ENCODE assay signal across 8 cellular contexts in the genomic region with DNA sequence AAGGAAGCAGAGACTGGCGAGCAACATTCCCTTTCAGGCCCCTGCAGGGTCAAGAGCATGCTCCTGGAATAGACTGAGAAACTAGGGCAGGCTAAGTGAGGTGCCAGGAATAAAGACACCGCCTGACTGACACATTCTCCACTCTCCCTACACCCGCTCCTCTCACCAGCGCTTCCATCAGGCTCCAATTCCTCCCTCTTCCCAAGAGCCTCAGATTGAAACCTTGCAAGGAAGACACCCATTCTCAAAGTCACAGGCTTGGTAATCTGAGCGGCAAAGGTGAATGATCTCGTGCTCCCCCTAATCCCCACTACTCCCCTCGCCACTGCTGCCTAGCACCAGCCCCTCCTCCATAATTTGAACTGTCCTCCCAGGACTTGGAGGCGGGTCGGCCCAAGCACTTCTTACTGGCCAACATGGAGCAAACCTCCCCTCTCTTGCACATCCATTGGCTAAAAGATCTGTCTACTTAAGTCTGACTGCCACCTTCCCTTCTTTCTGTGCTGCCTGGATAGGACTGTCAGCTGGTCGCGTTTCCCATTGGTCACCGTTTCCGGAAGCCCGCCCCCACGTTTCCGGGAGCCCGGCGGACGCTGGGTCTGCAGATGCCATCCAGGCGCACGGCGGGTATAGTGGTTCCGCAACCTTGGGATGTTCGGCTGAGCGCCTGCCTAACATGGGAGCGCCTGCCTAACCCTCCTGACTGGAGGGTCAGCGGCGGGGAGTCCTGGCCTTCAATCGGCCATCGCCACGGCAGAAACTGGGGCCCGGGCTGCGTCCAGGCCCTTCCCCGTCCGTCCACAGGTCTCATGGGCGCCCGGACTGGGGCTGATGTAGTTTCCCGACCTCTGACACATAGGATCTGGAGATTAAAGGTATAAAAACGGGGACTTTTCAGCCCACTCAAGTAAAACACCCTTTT. TPM values are rescaled to one million over a fixed set of nuclear protein-coding genes. Genes with fewer than 3 reads are reported as not detected.
DNase-seq lines count a peak whose midpoint lies in the region; ATAC-seq and TF ChIP-seq lines count a peak whose summit lies in the region.

No MANE protein-coding gene starts in this region.

- WGBS in upper lobe of left lung, 2 donors = 1 to 4% methylated on average over 37 of the region's 39 CpGs

- TF ChIP-seq EP300 in upper lobe of left lung (IDR thresholded peaks at IDR 0.05) = no peak

- peaks cover 61% of the 10 kb centered on the region for H3K9me3 Mint-ChIP-seq in mesothelial cell of epicardium

- TF ChIP-seq CTCF in GM13977 (IDR thresholded peaks at IDR 0.05; ENCODE audit: extremely low read depth, insufficient read depth, missing control alignments) (no peak), VCaP (conservative IDR thresholded peaks at IDR 0.05) (no peak), epithelial cell of esophagus (IDR thresholded peaks at IDR 0.05; ENCODE audit: insufficient read depth, low read depth, low read length, missing control alignments) (no peak), upper lobe of left lung (IDR thresholded peaks at IDR 0.05) (no peak), mesothelial cell of epicardium (IDR thresholded peaks at IDR 0.05; ENCODE audit: unreplicated experiment) (no peak)

- peaks cover 19% of the 10 kb centered on the region for H3K36me3 Mint-ChIP-seq in mesothelial cell of epicardium

- in situ Hi-C loops in GM13977 (cut with MboI; ENCODE audit: low pct_unique_long_range_greater_than_20kb, low sequenced_read_pairs, unreplicated experiment) = no loop called here

- H3K4me3 ChIP-seq in epithelial cell of esophagus (ENCODE audit: low read length) = peak overlapping the region; percentile 95
- peak overlapping the region; percentile 54 for H3K4me3 ChIP-seq in mucosa of stomach (ENCODE audit: low read length)
- peak overlapping the region; percentile 30 to 59 (median 56) for H3K4me3 ChIP-seq in upper lobe of left lung

- H3K27me3 ChIP-seq in mucosa of stomach (ENCODE audit: control insufficient read depth, insufficient read depth, low read length) (no peaks in the 10 kb centered on the region), upper lobe of left lung (no peaks in the 10 kb centered on the region)

- H3K4me1 ChIP-seq in mucosa of stomach (ENCODE audit: control insufficient read depth, insufficient read depth, low read length) (no peaks in the 10 kb centered on the region), upper lobe of left lung (peaks cover 0 to 8% (median 0%) of the 10 kb centered on the region in 4 donors)

- no peak overlapping the region for H3K4me3 Mint-ChIP-seq in mesothelial cell of epicardium

- H3K27ac Mint-ChIP-seq in mesothelial cell of epicardium = no peak overlapping the region

- TF ChIP-seq POLR2A in upper lobe of left lung (IDR thresholded peaks at IDR 0.05) = peak in 1 of 4 donors; percentile 14

- peak overlapping the region; percentile 77 for H3K27ac ChIP-seq in VCaP
- H3K27ac ChIP-seq in upper lobe of left lung = peak overlapping the region in 1 of 4 donors; percentile 57

- ATAC-seq in upper lobe of left lung (ENCODE audit: low FRiP score in 2 of 2) = peak; percentile 84 to 96
- no peak for ATAC-seq in GM18868 (IDR thresholded peaks at IDR 0.05; ENCODE audit: unreplicated experiment)

- no peaks in the 10 kb centered on the region for H3K36me3 ChIP-seq in mucosa of stomach (ENCODE audit: control insufficient read depth, insufficient read depth, low read length)
- no peaks in the 10 kb centered on the region for H3K36me3 ChIP-seq in upper lobe of left lung

- no peaks in the 10 kb centered on the region for H3K4me1 Mint-ChIP-seq in mesothelial cell of epicardium

- DNase-seq in GM13977 (ENCODE audit: low spot score) = peak; percentile 63
- peak; percentile 88 for DNase-seq in NCI-H187 treated with DMSO at 0.1 percent for 48 hours (lab: John Stamatoyannopoulos, UW)
- DNase-seq in epithelial cell of esophagus (ENCODE audit: low read depth) = peak; percentile 99
- peak; percentile 42 to 90 for DNase-seq in upper lobe of left lung
- no peak for DNase-seq in mesothelial cell of epicardium (ENCODE audit: low spot score in 2 of 2, unreplicated experiment in 2 of 2)

- H3K9ac ChIP-seq in mucosa of stomach (ENCODE audit: low read length) = peak overlapping the region; percentile 56

- no peaks in the 10 kb centered on the region for H3K27me3 Mint-ChIP-seq in mesothelial cell of epicardium (ENCODE audit: low read depth)

- H3K9me3 ChIP-seq in mucosa of stomach (ENCODE audit: control insufficient read depth, low read length) (peaks cover 1% of the 10 kb centered on the region), upper lobe of left lung (peaks cover 43 to 93% (median 65%) of the 10 kb centered on the region in 4 donors)

RNA-seq across cellular contexts. Expression of a gene that starts 33.6 kb away (rescaled TPM):
- total RNA-seq in upper lobe of left lung = 1 to 10 TPM; 4.6 to 9.6 (median 8.0) TPM
- 11.0 to 11.4 TPM (median 11.0 TPM) in 3 replicates for total RNA-seq in mesothelial cell of epicardium

RNA-seq across cellular contexts. Expression of a gene that starts 41.2 kb away (rescaled TPM):
- total RNA-seq in upper lobe of left lung (10 to 100 TPM in 5 of 6 donors, 1 to 10 TPM in 1; 7.4 to 43.0 (median 12.2) TPM), mesothelial cell of epicardium (16.8 to 22.5 TPM (median 18.1 TPM) in 3 replicates)

Comparison
In these comparisons a context has a peak if more than half of its experiments do, and no peak if none do; other contexts are left out.
1. DNase-seq: peak in GM13977 (single experiment), NCI-H187 treated with DMSO at 0.1 percent for 48 hours (single experiment), epithelial cell of esophagus (single experiment) and upper lobe of left lung (2 of 2); none in mesothelial cell of epicardium (0 of 2).
2. Peak in every context shown above with its lines, with median percentiles within 50 percentile points of each other: H3K4me3 ChIP-seq.